ENCODE assay signal across 8 cellular contexts in the genomic region with DNA sequence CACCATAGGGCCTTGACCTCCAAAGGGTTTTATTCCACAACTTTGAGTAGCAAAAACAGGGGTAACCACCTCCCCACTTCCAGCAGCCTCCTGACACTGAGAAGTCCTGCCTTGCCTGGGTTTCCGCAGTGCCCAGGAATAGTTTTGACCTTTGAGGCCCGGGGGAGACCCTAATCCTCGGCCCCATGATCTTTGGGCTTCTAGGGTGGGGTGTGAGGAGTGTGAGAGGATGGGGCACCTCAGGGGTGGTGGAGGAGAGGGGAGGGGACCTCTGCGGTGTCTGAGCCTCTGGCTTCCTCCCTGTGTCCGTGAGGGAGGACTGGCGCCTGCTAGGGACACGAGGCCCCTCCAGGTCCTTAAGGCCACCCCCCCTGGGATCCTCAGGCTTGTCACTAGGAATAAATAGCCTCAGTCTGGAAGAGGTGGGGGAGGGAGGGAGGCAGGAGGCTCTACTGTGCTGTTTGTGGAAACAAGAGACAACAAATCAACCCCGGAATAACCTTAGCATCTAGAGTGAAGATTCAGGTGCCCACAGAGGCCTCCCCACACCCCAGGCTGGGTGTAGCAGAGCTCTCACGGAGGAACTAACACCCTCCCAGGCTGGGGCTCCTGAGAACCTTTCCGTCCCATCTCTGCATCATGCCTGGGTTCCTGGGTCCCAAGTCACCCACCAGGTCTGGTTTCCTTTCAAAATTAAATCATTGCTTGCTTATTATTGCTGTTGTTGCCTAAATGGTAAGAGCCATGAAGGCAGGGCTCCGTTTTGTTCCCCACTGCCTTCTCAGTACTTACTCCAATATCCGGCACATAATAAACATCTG. TPM values are rescaled to one million over a fixed set of nuclear protein-coding genes. Genes with fewer than 3 reads are reported as not detected.
DNase-seq lines count a peak whose midpoint lies in the region; ATAC-seq and TF ChIP-seq lines count a peak whose summit lies in the region.

No MANE protein-coding gene starts in this region.

- H3K27me3 ChIP-seq in GM06990 (replicated peaks; ENCODE audit: control insufficient read depth, insufficient read depth, low read length) = no peaks in the 10 kb centered on the region
- no peaks in the 10 kb centered on the region for H3K27me3 ChIP-seq in WERI-Rb-1 (ENCODE audit: insufficient read depth, low read depth, severe bottlenecking)
- no peaks in the 10 kb centered on the region for H3K27me3 ChIP-seq in heart right ventricle

- DNase-seq in GM06990 (ENCODE audit: extremely low read depth, insufficient read length) (no peak), WERI-Rb-1 (peak; percentile 63), heart right ventricle (peak; percentile 71 to 75), sciatic nerve (ENCODE audit: low spot score) (no peak), HT-29 (ENCODE audit: low spot score) (no peak), T-helper 9 cell (no peak), SK-N-DZ (ENCODE audit: low spot score) (no peak)

- TF ChIP-seq CTCF in GM06990 (IDR thresholded peaks at IDR 0.05; ENCODE audit: insufficient read depth, low read length, poor library complexity, severe bottlenecking) (no peak), WERI-Rb-1 (IDR thresholded peaks at IDR 0.05; ENCODE audit: low read depth, low read length) (no peak), heart right ventricle (IDR thresholded peaks at IDR 0.05) (no peak)

- H3K27ac ChIP-seq in WERI-Rb-1 = peak overlapping the region; percentile 74
- H3K27ac ChIP-seq in heart right ventricle = peak overlapping the region; percentile 51 to 97 (median 87)

- intact Hi-C loops in heart right ventricle (cut with DNase I) (no loop called here), sciatic nerve (cut with DNase I) (no loop called here)

- WGBS in heart right ventricle, 2 donors = 51 to 60% methylated on average over 12 of the region's 12 CpGs

- H3K4me1 ChIP-seq in heart right ventricle = peaks cover 16 to 57% (median 33%) of the 10 kb centered on the region in 9 donors

- H3K36me3 ChIP-seq in GM06990 (ENCODE audit: control insufficient read depth, insufficient read depth, low read length) (no peaks in the 10 kb centered on the region), WERI-Rb-1 (no peaks in the 10 kb centered on the region; the same call in 1 of the 2 replicates), heart right ventricle (no peaks in the 10 kb centered on the region)

- H3K9me3 ChIP-seq in WERI-Rb-1 (ENCODE audit: severe bottlenecking) (no peaks in the 10 kb centered on the region), heart right ventricle (no peaks in the 10 kb centered on the region)

- ATAC-seq in heart right ventricle (peak; percentile 35 to 82 (median 62)), sciatic nerve (peak; percentile 3), GM21576 (IDR thresholded peaks at IDR 0.05; ENCODE audit: unreplicated experiment) (no peak)

- H3K4me3 ChIP-seq in GM06990 (replicated peaks; ENCODE audit: low read depth, low read length) (peak overlapping the region; percentile 38), WERI-Rb-1 (ENCODE audit: low read depth, low read length) (peak overlapping the region; percentile 48), heart right ventricle (peak overlapping the region in 9 of 10 donors; percentile 56 to 89 (median 71))

RNA-seq across cellular contexts. Expression of a gene that starts 0.9 kb away (rescaled TPM):
- 10 to 100 TPM in 3 of 10 donors, 1 to 10 TPM in 7; 5.8 to 23.8 (median 8.3) TPM for total RNA-seq in heart right ventricle
- 10 to 100 TPM; 11.6 to 14.9 TPM for polyA plus RNA-seq in heart right ventricle
- total RNA-seq in sciatic nerve = 27.9 TPM
- 12.2 and 15.2 TPM in 2 replicates for total RNA-seq in HT-29 (2014; rRNA removed; shearing (Covaris generic))
- polyA plus RNA-seq in SK-N-DZ (2014; cell fraction: cytosol; rRNA removed) = 8.5 and 9.1 TPM in 2 replicates
- 8.7 and 10.1 TPM in 2 replicates for polyA plus RNA-seq in SK-N-DZ (2014; cell fraction: nucleus; rRNA removed)

RNA-seq across cellular contexts. Expression of a gene that starts 6.3 kb away (rescaled TPM):
- 10 to 100 TPM; 24.1 to 59.8 (median 37.1) TPM for total RNA-seq in heart right ventricle
- polyA plus RNA-seq in heart right ventricle = 10 to 100 TPM; 22.9 to 34.2 TPM
- 32.6 TPM for total RNA-seq in sciatic nerve
- 22.1 and 26.1 TPM in 2 replicates for total RNA-seq in HT-29 (2014; rRNA removed; shearing (Covaris generic))
- polyA plus RNA-seq in SK-N-DZ (2014; cell fraction: cytosol; rRNA removed) = 95.0 and 95.5 TPM in 2 replicates
- polyA plus RNA-seq in SK-N-DZ (2014; cell fraction: nucleus; rRNA removed) = 36.9 and 51.2 TPM in 2 replicates

RNA-seq across cellular contexts. Expression of a gene that starts 16.4 kb away (rescaled TPM):
- total RNA-seq in heart right ventricle (10 to 100 TPM; 21.0 to 30.3 (median 27.1) TPM), sciatic nerve (47.9 TPM)
- 10 to 100 TPM; 14.2 to 18.6 TPM for polyA plus RNA-seq in heart right ventricle
- total RNA-seq in HT-29 (2014; rRNA removed; shearing (Covaris generic)) = 57.5 and 69.0 TPM in 2 replicates
- 104 and 138 TPM in 2 replicates for polyA plus RNA-seq in SK-N-DZ (2014; cell fraction: cytosol; rRNA removed)
- 89.0 and 153 TPM in 2 replicates for polyA plus RNA-seq in SK-N-DZ (2014; cell fraction: nucleus; rRNA removed)

RNA-seq across cellular contexts. Expression of a gene that starts 40.4 kb away (rescaled TPM):
- total RNA-seq in heart right ventricle = under 1 TPM in 2 of 10 donors, not detected in 8; 0.13 to 0.22 TPM
- under 1 TPM in 1 of 2 donors, not detected in 1; 0.03 TPM for polyA plus RNA-seq in heart right ventricle
- 19.1 TPM for total RNA-seq in sciatic nerve
- total RNA-seq in HT-29 (2014; rRNA removed; shearing (Covaris generic)) = 0.94 and 1.1 TPM in 2 replicates
- 0.96 and 1.3 TPM in 2 replicates for polyA plus RNA-seq in SK-N-DZ (2014; cell fraction: cytosol; rRNA removed)
- polyA plus RNA-seq in SK-N-DZ (2014; cell fraction: nucleus; rRNA removed) = 0.52 and 0.62 TPM in 2 replicates

RNA-seq across cellular contexts. Expression of a gene that starts 59.4 kb away (rescaled TPM):
- total RNA-seq in heart right ventricle (10 to 100 TPM in 9 of 10 donors, 1 to 10 TPM in 1; 8.7 to 16.7 (median 12.5) TPM), sciatic nerve (44.4 TPM)
- 10 to 100 TPM in 1 of 2 donors, 1 to 10 TPM in 1; 4.1 to 17.3 TPM for polyA plus RNA-seq in heart right ventricle
- total RNA-seq in HT-29 (2014; rRNA removed; shearing (Covaris generic)) = 10.0 and 15.5 TPM in 2 replicates
- polyA plus RNA-seq in SK-N-DZ (2014; cell fraction: cytosol; rRNA removed) = 10.2 and 12.1 TPM in 2 replicates
- 6.8 and 10.5 TPM in 2 replicates for polyA plus RNA-seq in SK-N-DZ (2014; cell fraction: nucleus; rRNA removed)

Comparison
In these comparisons a context has a peak if more than half of its experiments do, and no peak if none do; other contexts are left out.
1. DNase-seq: peak in WERI-Rb-1 (single experiment) and heart right ventricle (2 of 2); none in GM06990 (single experiment), sciatic nerve (single experiment), HT-29 (single experiment), T-helper 9 cell (single experiment) and SK-N-DZ (single experiment).
2. Peak in every context shown above with its lines, with median percentiles within 50 percentile points of each other: H3K4me3 ChIP-seq.